ENCODE assay signal across 28 cellular contexts in the genomic region with DNA sequence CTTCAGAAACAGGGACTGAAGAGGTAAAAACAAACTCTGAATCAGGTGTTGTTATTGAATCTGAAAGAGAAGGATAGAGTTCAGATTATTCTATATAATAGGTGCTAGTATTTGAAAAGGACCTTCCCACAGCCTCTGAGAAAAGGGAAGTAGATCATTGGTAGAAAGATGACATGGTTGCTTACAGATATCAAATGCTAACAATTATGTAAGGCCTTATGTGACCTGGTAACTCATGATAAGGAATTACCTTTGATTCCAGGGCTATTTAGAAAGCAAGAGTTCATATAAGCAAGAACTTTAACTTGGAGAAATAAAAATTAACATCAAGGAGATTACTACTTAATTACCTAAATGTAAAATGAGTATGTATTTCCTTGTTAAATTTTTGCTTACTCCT. TPM values are rescaled to one million over a fixed set of nuclear protein-coding genes. Genes with fewer than 3 reads are reported as not detected.
DNase-seq lines count a peak whose midpoint lies in the region; ATAC-seq, FAIRE-seq and TF ChIP-seq lines count a peak whose summit lies in the region.
"Had no signal": no experiment of that assay in that cellular context is flagged by ENCODE, and none has a peak within 500 bp of the region (broad histone marks: within the 10 kb centered on the region; RNA-seq: fewer than 3 reads in every experiment).

No MANE protein-coding gene starts in this region.

- no peak overlapping the region for H3K9ac ChIP-seq in GM12878 (ENCODE audit: control insufficient read depth, insufficient read depth, low read length)
- H3K9ac ChIP-seq: neural progenitor cell, SK-N-SH had no signal

- no peak for TF ChIP-seq EP300 in GM12878 (IDR thresholded peaks at IDR 0.05; ENCODE audit: borderline replicate concordance in 1 of 2, control insufficient read depth in 1 of 2, low read depth in 2 of 2, low read length in 2 of 2)

- no peak for TF ChIP-seq CTCF in GM12878 (IDR thresholded peaks at IDR 0.05 in 2 of 3, conservative IDR thresholded peaks at IDR 0.05 in 1 of 3; ENCODE audit: control insufficient read depth in 2 of 3, extremely low read depth in 1 of 3, insufficient read depth in 1 of 3, low read depth in 3 of 3, low read length in 3 of 3)
- no peak for TF ChIP-seq CTCF in vagina (IDR thresholded peaks at IDR 0.05)

- no peaks in the 10 kb centered on the region for H3K27me3 Mint-ChIP-seq in stimulated activated naive B cell treated with anti-CD40 and anti-IgM and Interleukin-4, amounts not matched to agents 10 μg/mL and 1 μg/mL and 100 μg/mL, for 72 hours
- H3K27me3 Mint-ChIP-seq: central memory CD8-positive, alpha-beta T cell; stimulated activated naive CD8-positive, alpha-beta T cell treated with anti-CD3 and anti-CD28 coated beads, Interleukin-15, amount 100 ng/mL, for 72 hours had no signal

- ATAC-seq in HG03571 (IDR thresholded peaks at IDR 0.05; ENCODE audit: unreplicated experiment) (peak; percentile 39), GM12878 (peak; percentile 76)
- ATAC-seq in stimulated activated naive B cell treated with anti-CD40 and anti-IgM and Interleukin-4, amounts not matched to agents 10 μg/mL and 1 μg/mL and 100 μg/mL, for 72 hours (replicated peaks) = peak; percentile 57 to 62
- ATAC-seq: CD8-positive, alpha-beta T cell; GM23338; lower lobe of right lung; sciatic nerve; stimulated activated naive CD8-positive, alpha-beta T cell treated with anti-CD3 and anti-CD28 coated beads, Interleukin-15, amount 100 ng/mL, for 72 hours; WTC11 had no signal

- in situ Hi-C loops in GM12878 (cut with MboI) = no loop called here

- BruUV-seq in GM12878 (replicated peaks; lab: Mats Ljungman, UMichigan) = no TSS peak

- peaks cover 14 to 34% of the 10 kb centered on the region in 2 donors for H3K4me1 Mint-ChIP-seq in stimulated activated naive B cell treated with anti-CD40 and anti-IgM and Interleukin-4, amounts not matched to agents 10 μg/mL and 1 μg/mL and 100 μg/mL, for 72 hours
- H3K4me1 Mint-ChIP-seq: central memory CD8-positive, alpha-beta T cell; neural progenitor cell; stimulated activated naive CD8-positive, alpha-beta T cell treated with anti-CD3 and anti-CD28 coated beads, Interleukin-15, amount 100 ng/mL, for 72 hours had no signal

- H3K27me3 ChIP-seq in GM12878 (replicated peaks in 1 of 2; ENCODE audit: control insufficient read depth in 2 of 2, insufficient read depth in 2 of 2, low read length in 1 of 2) (no peaks in the 10 kb centered on the region), vagina (no peaks in the 10 kb centered on the region)
- H3K27me3 ChIP-seq: tibial nerve had no signal

- TF ChIP-seq POLR2A in GM12878 (IDR thresholded peaks at IDR 0.05; ENCODE audit: low read depth, low read length) (no peak), vagina (IDR thresholded peaks at IDR 0.05) (no peak)

- H3K79me2 ChIP-seq in GM12878 (ENCODE audit: control insufficient read depth, insufficient read depth, low read length) = no peaks in the 10 kb centered on the region

- H3K9me3 ChIP-seq in GM12878 (replicated peaks; ENCODE audit: control insufficient read depth, insufficient read depth, low read length) = no peaks in the 10 kb centered on the region
- no peaks in the 10 kb centered on the region for H3K9me3 ChIP-seq in vagina
- H3K9me3 ChIP-seq: lower lobe of right lung, SK-N-SH, tibial nerve had no signal

- POLR2A ChIA-PET in GM12878 (lab: Charles Lee) = no interaction called here

- no peak overlapping the region for H3K4me3 Mint-ChIP-seq in stimulated activated naive B cell treated with anti-CD40 and anti-IgM and Interleukin-4, amounts not matched to agents 10 μg/mL and 1 μg/mL and 100 μg/mL, for 72 hours
- H3K4me3 Mint-ChIP-seq: CD8-positive, alpha-beta T cell; central memory CD8-positive, alpha-beta T cell; GM23338; HFFc6; neural progenitor cell; stimulated activated naive CD8-positive, alpha-beta T cell treated with anti-CD3 and anti-CD28 coated beads, Interleukin-15, amount 100 ng/mL, for 72 hours; T-helper 2 cell treated with Interferon-gamma antibody and Interleukin-4, amounts not matched to agents 5 μg/mL and 100 μg/mL, for 36 hours; WTC11 had no signal

- H3K27ac Mint-ChIP-seq in stimulated activated naive B cell treated with anti-CD40 and anti-IgM and Interleukin-4, amounts not matched to agents 10 μg/mL and 1 μg/mL and 100 μg/mL, for 72 hours = no peak overlapping the region
- H3K27ac Mint-ChIP-seq: CD8-positive, alpha-beta T cell; GM23338; HFFc6; neural progenitor cell; stimulated activated naive CD8-positive, alpha-beta T cell treated with anti-CD3 and anti-CD28 coated beads, Interleukin-15, amount 100 ng/mL, for 72 hours; WTC11 had no signal

- SMC1A ChIA-PET in GM12878 (lab: Charles Lee; ENCODE audit: uncharacterized antibody, unreplicated experiment) = interaction anchor here (0.6 to 1.0 kb wide), 2 partner anchors 9 to 159 kb away, joined by 3 read pairs; no protein-coding TSS in a partner anchor

- no peaks in the 10 kb centered on the region for H3K36me3 ChIP-seq in GM12878 (ENCODE audit: control insufficient read depth in 2 of 2, insufficient read depth in 2 of 2, low read length in 1 of 2)
- H3K36me3 ChIP-seq in vagina = no peaks in the 10 kb centered on the region
- H3K36me3 ChIP-seq: lower lobe of right lung, neural progenitor cell, tibial nerve had no signal

- H3K4me3 ChIP-seq in GM12878 (no peak overlapping the region), vagina (no peak overlapping the region)
- H3K4me3 ChIP-seq: GM23338, lower lobe of right lung, neural progenitor cell, tibial nerve had no signal

- H2AFZ ChIP-seq in GM12878 (ENCODE audit: control insufficient read depth, low read depth, low read length) = no peak overlapping the region
- H2AFZ ChIP-seq: GM23338, neural progenitor cell had no signal

- intact Hi-C loops in GM12878 (cut with micrococcal nuclease; ENCODE audit: unreplicated experiment) (loop anchor here (10.0 kb wide), 1 partner anchor 125 kb away; no protein-coding TSS in a partner anchor), vagina (cut with DNase I) (no loop called here)

- no peak for TF ChIP-seq RAD21 in GM12878 (IDR thresholded peaks at IDR 0.05; ENCODE audit: insufficient read depth, low read depth, low read length)

- H3K4me2 ChIP-seq in GM12878 (ENCODE audit: control insufficient read depth, insufficient read depth) = no peak overlapping the region
- H3K4me2 ChIP-seq: GM23338, neural progenitor cell, SK-N-SH had no signal

- DNase-seq in NOMO-1 treated with DMSO at 0.1 percent for 48 hours (lab: John Stamatoyannopoulos, UW; ENCODE audit: unreplicated experiment) (peak; percentile 60), GM12878 (ENCODE audit: low read depth, low spot score) (no peak), vagina (ENCODE audit: extremely low spot score in 2 of 2) (no peak), SKM-1 treated with dmso at 0.1 percent for 144 hours (lab: John Stamatoyannopoulos, UW; ENCODE audit: unreplicated experiment) (no peak), dermis blood vessel endothelial cell (no peak)
- DNase-seq in stimulated activated naive B cell treated with anti-CD40 and anti-IgM and Interleukin-4, amounts not matched to agents 10 μg/mL and 1 μg/mL and 100 μg/mL, for 72 hours = no peak
- DNase-seq: activated CD4-positive, alpha-beta T cell treated with anti-CD3 and anti-CD28 coated beads, Interleukin-2, amount 50 U/mL, for 1 hour; activated CD8-positive, alpha-beta memory T cell treated with anti-CD3 and anti-CD28 coated beads, Interleukin-2, amount 50 U/mL, for 48 hours; activated effector memory CD4-positive, alpha-beta T cell treated with anti-CD3 and anti-CD28 coated beads, Interleukin-2, amount 50 U/mL, for 16 hours; CD8-positive, alpha-beta T cell; DMS 273 treated with DMSO at 0.1 percent for 48 hours; HFFc6; kidney; lower lobe of right lung; NCI-H1417; NCI-H524; posterior cingulate gyrus; SK-N-SH; stimulated activated naive CD8-positive, alpha-beta T cell treated with anti-CD3 and anti-CD28 coated beads, Interleukin-15, amount 100 ng/mL, for 72 hours had no signal

- FAIRE-seq in GM12878 (lab: Jason Lieb, UNC) = no peak

- H4K20me1 ChIP-seq in GM12878 (ENCODE audit: control insufficient read depth, insufficient read depth) = no peaks in the 10 kb centered on the region

- RAD21 ChIA-PET in GM12878 (lab: Charles Lee; ENCODE audit: unreplicated experiment) = interaction anchor here (1.9 kb wide), 1 partner anchor 126 kb away, joined by 6 read pairs; no protein-coding TSS in a partner anchor

- peaks cover 5 to 6% of the 10 kb centered on the region in 2 donors for H3K36me3 Mint-ChIP-seq in stimulated activated naive B cell treated with anti-CD40 and anti-IgM and Interleukin-4, amounts not matched to agents 10 μg/mL and 1 μg/mL and 100 μg/mL, for 72 hours
- H3K36me3 Mint-ChIP-seq: CD8-positive, alpha-beta T cell; neural progenitor cell; WTC11 had no signal

- H3K27ac ChIP-seq in GM12878 (ENCODE audit: control insufficient read depth, insufficient read depth) = no peak overlapping the region
- no peak overlapping the region for H3K27ac ChIP-seq in vagina
- H3K27ac ChIP-seq: lower lobe of right lung, neural progenitor cell, RWPE1, tibial nerve had no signal

- CTCF ChIA-PET in GM12878 (lab: Yijun Ruan, JAX) = no interaction called here

- H3K4me1 ChIP-seq in GM12878 (ENCODE audit: control insufficient read depth, insufficient read depth, low read length) = no peaks in the 10 kb centered on the region; the same call in 1 of the 2 replicates
- H3K4me1 ChIP-seq in vagina = no peaks in the 10 kb centered on the region
- H3K4me1 ChIP-seq: lower lobe of right lung, tibial nerve had no signal

- H3K9me3 Mint-ChIP-seq in stimulated activated naive B cell treated with anti-CD40 and anti-IgM and Interleukin-4, amounts not matched to agents 10 μg/mL and 1 μg/mL and 100 μg/mL, for 72 hours = peaks cover 0 to 2% of the 10 kb centered on the region in 2 donors
- H3K9me3 Mint-ChIP-seq: CD8-positive, alpha-beta T cell; central memory CD8-positive, alpha-beta T cell; GM23338; HFFc6; neural progenitor cell; stimulated activated naive CD8-positive, alpha-beta T cell treated with anti-CD3 and anti-CD28 coated beads, Interleukin-15, amount 100 ng/mL, for 72 hours; T-helper 2 cell treated with Interferon-gamma antibody and Interleukin-4, amounts not matched to agents 5 μg/mL and 100 μg/mL, for 36 hours; WTC11 had no signal

RNA-seq across cellular contexts. Expression of a gene that starts 7.6 kb away (rescaled TPM):
- total RNA-seq in GM12878 (2013; cell fraction: nucleolus; rRNA removed) = 0.88 and 2.2 TPM in 2 replicates
- 0.62 and 0.82 TPM in 2 replicates for total RNA-seq in GM12878 (2014; rRNA removed)
- total RNA-seq in GM12878 (2014; rRNA removed; fragmentation: Illumina TruSeq; extraction: Trizol) = 0.98 and 1.1 TPM in 2 replicates
- total RNA-seq in GM12878 (2021) = 0.38 and 0.64 TPM in 2 replicates
- polyA plus RNA-seq in GM12878 (2011; ENCODE audit: low read depth) = 0.24 TPM
- polyA plus RNA-seq in GM12878 (2011; rRNA removed) = 0.69 and 1.5 TPM in 2 replicates
- 0.46 and 0.59 TPM in 2 replicates for polyA plus RNA-seq in GM12878 (2011; cell fraction: cytosol; rRNA removed)
- 0.46 and 0.47 TPM in 2 replicates for polyA plus RNA-seq in GM12878 (2011; cell fraction: nucleus; rRNA removed)
- 0.38 and 0.52 TPM in 2 replicates for polyA plus RNA-seq in GM12878 (2012)
- polyA plus RNA-seq in GM12878 (2014; fragmentation: Illumina TruSeq; extraction: Trizol) = 0.55 and 0.59 TPM in 2 replicates
- under 1 TPM in 1 of 2 experiments, not detected in 1; 0.22 TPM for polyA plus RNA-seq in GM12878 (2014; fragmentation: Nextera tagmentation; extraction: Ambion mirVana)
- polyA plus RNA-seq in GM12878 (2014; rRNA removed) = 0.67 and 0.83 TPM in 2 replicates
- 1 to 10 TPM in 1 of 2 experiments, under 1 TPM in 1; 0.98 to 1.2 TPM for polyA plus RNA-seq in GM12878 (2016; fragmentation: Nextera tagmentation; extraction: Ambion mirVana)
- polyA minus RNA-seq in GM12878 (2011; rRNA and poly(A)+ RNA removed) = 0.36 and 0.80 TPM in 2 replicates
- 3.3 and 4.0 TPM in 2 replicates for polyA minus RNA-seq in GM12878 (2011; cell fraction: cytosol; rRNA and poly(A)+ RNA removed)
- 1.2 and 1.4 TPM in 2 replicates for polyA minus RNA-seq in GM12878 (2011; cell fraction: nucleus; rRNA and poly(A)+ RNA removed)
- total RNA-seq in vagina = 3.2 TPM
- total RNA-seq in dermis blood vessel endothelial cell = 5.1 and 7.1 TPM in 2 replicates
